Comparison of ENCODE assay signal across 12 cellular contexts in the genomic region with DNA sequence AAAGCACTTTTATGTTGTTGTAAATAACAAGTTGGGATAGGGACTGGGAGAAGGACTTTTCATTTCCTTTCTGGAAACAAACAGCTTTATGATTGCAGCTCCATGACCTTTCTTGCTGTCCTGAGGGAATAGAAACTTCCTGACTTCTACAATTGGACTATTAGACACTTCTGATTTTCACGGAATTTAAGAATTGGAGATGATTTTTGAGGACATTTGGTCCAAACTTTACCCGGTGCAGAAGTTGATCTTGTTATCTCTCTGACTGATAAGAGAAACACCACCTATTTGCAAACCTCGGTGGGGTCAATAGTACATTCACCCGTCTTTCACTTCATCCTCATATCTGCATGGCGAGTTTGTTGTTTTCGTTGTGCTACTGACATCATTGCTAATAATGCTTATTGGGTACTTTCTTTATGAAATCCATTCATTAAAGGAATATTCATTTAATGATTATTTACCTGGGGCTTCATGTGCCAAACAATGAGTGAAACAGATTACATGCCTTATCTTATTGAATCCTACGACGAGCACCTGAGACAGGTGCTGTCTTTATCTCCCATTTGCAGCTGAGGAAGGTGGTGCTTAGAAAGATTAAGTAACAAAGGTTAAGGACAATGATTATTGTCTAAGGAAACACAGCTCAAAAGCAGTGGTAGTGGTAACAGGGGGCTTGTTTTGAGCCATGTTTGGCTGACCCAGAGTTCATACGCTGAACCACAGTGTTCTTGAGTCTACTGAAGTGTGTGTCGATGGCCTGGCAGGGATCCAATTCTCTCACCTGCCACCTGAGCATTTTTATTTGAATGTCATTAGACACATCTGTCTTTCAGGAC.
DNase-seq lines count a peak whose midpoint lies in the region; ATAC-seq and TF ChIP-seq lines count a peak whose summit lies in the region.
"Had no signal": no experiment of that assay in that cellular context is flagged by ENCODE, and none has a peak within 500 bp of the region (broad histone marks: within the 10 kb centered on the region; RNA-seq: fewer than 3 reads in every experiment).

No MANE protein-coding gene starts in this region.

- H3K4me3 ChIP-seq in A673 (ENCODE audit: low read depth, low read length, poor library complexity, severe bottlenecking) (no peak overlapping the region), colonic mucosa (no peak overlapping the region), muscle layer of colon (ENCODE audit: low read depth in 1 of 2, low read length in 2 of 2) (no peak overlapping the region), H7 (ENCODE audit: insufficient read depth, low read depth, low read length) (no peak overlapping the region), prostate gland (no peak overlapping the region)
- H3K4me3 ChIP-seq: A549, left lung had no signal

- POLR2A ChIA-PET in A673 (lab: Charles Lee; ENCODE audit: low non-redundant PET) = no interaction called here

- 65% methylated on average over 10 of the region's 10 CpGs for WGBS in prostate gland

- peak overlapping the region; percentile 92 for H3K27ac ChIP-seq in A673 (ENCODE audit: low read depth, low read length, poor library complexity, severe bottlenecking)
- no peak overlapping the region for H3K27ac ChIP-seq in colonic mucosa
- H3K27ac ChIP-seq in muscle layer of colon (ENCODE audit: low read depth, low read length) = peak overlapping the region; percentile 25
- no peak overlapping the region for H3K27ac ChIP-seq in prostate gland
- H3K27ac ChIP-seq: A549, left lung had no signal

- intact Hi-C loops in A673 (cut with micrococcal nuclease; ENCODE audit: unreplicated experiment) = loop anchor here (1.0 to 10.0 kb wide), 7 partner anchors 35 to 617 kb away; no protein-coding TSS in a partner anchor
- intact Hi-C loops in colonic mucosa (cut with DNase I) = loop anchor here (2.0 to 10.0 kb wide), 4 partner anchors 137 to 457 kb away; no protein-coding TSS in a partner anchor
- intact Hi-C loops in prostate gland (cut with DNase I) = loop anchor here (5.0 kb wide), 2 partner anchors 194 to 459 kb away; no protein-coding TSS in a partner anchor

- H3K9me3 ChIP-seq in A673 (ENCODE audit: low read depth, low read length, poor library complexity, severe bottlenecking) = peaks cover 4% of the 10 kb centered on the region
- H3K9me3 ChIP-seq in colonic mucosa = no peaks in the 10 kb centered on the region
- no peaks in the 10 kb centered on the region for H3K9me3 ChIP-seq in muscle layer of colon (ENCODE audit: low read length)
- no peaks in the 10 kb centered on the region for H3K9me3 ChIP-seq in prostate gland
- H3K9me3 ChIP-seq: A549, left lung had no signal

- no peak for TF ChIP-seq POLR2A in prostate gland (IDR thresholded peaks at IDR 0.05)

- no peak for ATAC-seq in HG03442 (IDR thresholded peaks at IDR 0.05; ENCODE audit: unreplicated experiment)
- ATAC-seq: Panc1 had no signal

- TF ChIP-seq CTCF in A673 (conservative IDR thresholded peaks at IDR 0.05; ENCODE audit: low read depth, low read length) = no peak
- TF ChIP-seq CTCF in colonic mucosa (IDR thresholded peaks at IDR 0.05) = no peak
- no peak for TF ChIP-seq CTCF in prostate gland (IDR thresholded peaks at IDR 0.05)

- CTCF ChIA-PET in A673 (lab: Charles Lee) = interaction anchor here (1.1 to 2.6 kb wide), 3 partner anchors 57 to 459 kb away, joined by 3 to 9 read pairs (median 7); no protein-coding TSS in a partner anchor

- H3K4me1 ChIP-seq in A673 (ENCODE audit: insufficient read depth, low read length, poor library complexity, severe bottlenecking) = peaks cover 49% of the 10 kb centered on the region
- no peaks in the 10 kb centered on the region for H3K4me1 ChIP-seq in colonic mucosa
- H3K4me1 ChIP-seq in muscle layer of colon (ENCODE audit: insufficient read depth, low read length) = peaks cover 6% of the 10 kb centered on the region
- H3K4me1 ChIP-seq in prostate gland (replicated peaks) = no peaks in the 10 kb centered on the region

- H3K9ac ChIP-seq in colonic mucosa (ENCODE audit: low read depth in 2 of 2, low read length in 2 of 2) (no peak overlapping the region), muscle layer of colon (ENCODE audit: low read length) (no peak overlapping the region)

- H3K27me3 ChIP-seq in A673 (replicated peaks; ENCODE audit: insufficient read depth, low read depth, low read length, poor library complexity) = no peaks in the 10 kb centered on the region
- H3K27me3 ChIP-seq in colonic mucosa = no peaks in the 10 kb centered on the region
- H3K27me3 ChIP-seq in muscle layer of colon (ENCODE audit: control insufficient read depth in 1 of 2, insufficient read depth in 2 of 2, low read length in 2 of 2) = no peaks in the 10 kb centered on the region
- no peaks in the 10 kb centered on the region for H3K27me3 ChIP-seq in H7 (ENCODE audit: control insufficient read depth, insufficient read depth, low read length)
- H3K27me3 ChIP-seq in prostate gland (replicated peaks; ENCODE audit: insufficient read depth) = no peaks in the 10 kb centered on the region
- H3K27me3 ChIP-seq: left lung had no signal

- DNase-seq in A673 (ENCODE audit: low spot score) (no peak), NCI-H2081 (lab: John Stamatoyannopoulos, UW) (peak; percentile 67 to 77), colonic mucosa (peak; percentile 22), H7 (no peak), prostate gland (ENCODE audit: low spot score) (no peak), pons (ENCODE audit: low spot score) (no peak)
- DNase-seq: activated CD4-positive, alpha-beta T cell treated with anti-CD3 and anti-CD28 coated beads for 1 hour; left lung had no signal

- no peaks in the 10 kb centered on the region for H3K36me3 ChIP-seq in A673 (ENCODE audit: insufficient read depth, low read length, poor library complexity, severe bottlenecking)
- H3K36me3 ChIP-seq in colonic mucosa = no peaks in the 10 kb centered on the region
- H3K36me3 ChIP-seq in muscle layer of colon (ENCODE audit: insufficient read depth, low read length) = no peaks in the 10 kb centered on the region
- H3K36me3 ChIP-seq in H7 (replicated peaks; ENCODE audit: control insufficient read depth, insufficient read depth, low read length) = no peaks in the 10 kb centered on the region
- no peaks in the 10 kb centered on the region for H3K36me3 ChIP-seq in prostate gland
- H3K36me3 ChIP-seq: left lung had no signal

- BruUV-seq in A673 (replicated peaks; lab: Mats Ljungman, UMichigan) = TSS peak; percentile 82

Comparison
In these comparisons a context has a peak if more than half of its experiments do, and no peak if none do; other contexts are left out.
1. DNase-seq: peak in NCI-H2081 (2 of 2) and colonic mucosa (single experiment); none in A673 (single experiment), H7 (single experiment), prostate gland (single experiment) and pons (single experiment).
2. H3K27ac ChIP-seq: peak in A673 (single experiment) and muscle layer of colon (single experiment); none in colonic mucosa (single experiment) and prostate gland (0 of 2).